In the genomic region with DNA sequence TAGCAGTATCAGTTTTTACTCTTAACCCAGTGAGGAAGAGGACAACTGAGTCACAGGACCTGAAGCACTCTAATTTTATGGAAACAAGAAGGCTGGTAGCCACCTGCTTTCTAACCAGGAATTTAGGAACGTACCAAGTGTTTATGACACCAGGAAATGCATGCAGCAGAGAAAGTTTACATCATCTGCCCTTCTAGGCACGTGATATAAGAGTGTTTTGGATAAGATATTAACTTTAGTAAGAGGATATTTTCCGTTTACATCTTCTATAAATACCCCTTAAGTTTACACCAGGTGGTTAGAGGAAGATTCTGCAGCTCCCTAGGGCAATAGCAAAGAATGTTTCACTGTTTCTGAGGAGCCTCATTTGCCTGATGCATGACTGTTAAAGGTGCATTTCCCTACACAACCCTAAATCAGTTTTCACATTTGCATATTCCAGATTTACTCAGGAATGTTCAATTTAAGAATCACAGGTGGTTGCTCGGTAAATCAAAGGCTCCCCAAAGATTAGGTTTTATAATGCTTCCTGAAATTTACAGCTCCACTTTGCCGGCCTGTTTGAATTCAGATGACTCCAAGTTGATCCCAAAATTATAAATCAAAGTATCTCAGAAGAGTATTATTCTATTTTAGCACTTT, we compare ENCODE assay signal across 11 cellular contexts. TPM values are rescaled to one million over a fixed set of nuclear protein-coding genes. Genes with fewer than 3 reads are reported as not detected.
DNase-seq lines count a peak whose midpoint lies in the region; ATAC-seq, FAIRE-seq and TF ChIP-seq lines count a peak whose summit lies in the region.
"Had no signal": no experiment of that assay in that cellular context is flagged by ENCODE, and none has a peak within 500 bp of the region (broad histone marks: within the 10 kb centered on the region; RNA-seq: fewer than 3 reads in every experiment).

No MANE protein-coding gene starts in this region.

- H3K4me3 ChIP-seq in DND-41 (ENCODE audit: low read depth in 1 of 2, low read length in 2 of 2) = no peak overlapping the region; a peak in 1 of 4 replicates
- H3K4me3 ChIP-seq in GM12878 = 0 out of 2 replicates have a peak overlapping the region, but pooled peaks have one; percentile 6

- H3K9me3 Mint-ChIP-seq in naive B cell = peaks cover 0 to 2% (median 0%) of the 10 kb centered on the region in 7 donors

- peak overlapping the region in 6 of 8 donors; percentile 56 to 98 (median 95) for H3K4me3 Mint-ChIP-seq in naive B cell

- no peak overlapping the region for H3K27ac ChIP-seq in DND-41 (ENCODE audit: low read length)
- 0 out of 2 replicates have a peak overlapping the region, but pooled peaks have one; percentile 19 for H3K27ac ChIP-seq in GM12878 (ENCODE audit: control insufficient read depth, insufficient read depth)

- peak overlapping the region in 2 of 6 donors; percentile 19 to 99 for H3K27ac Mint-ChIP-seq in naive B cell

- TF ChIP-seq POLR2A in GM12878 (IDR thresholded peaks at IDR 0.05; ENCODE audit: low read depth, low read length) = no peak

- TF ChIP-seq CTCF in DND-41 (IDR thresholded peaks at IDR 0.05; ENCODE audit: borderline replicate concordance, extremely low read depth, low read length, poor library complexity, severe bottlenecking) = no peak
- no peak for TF ChIP-seq CTCF in GM12878 (IDR thresholded peaks at IDR 0.05 in 2 of 3, conservative IDR thresholded peaks at IDR 0.05 in 1 of 3; ENCODE audit: control insufficient read depth in 2 of 3, extremely low read depth in 1 of 3, insufficient read depth in 1 of 3, low read depth in 3 of 3, low read length in 3 of 3)

- no peak for DNase-seq in DND-41
- DNase-seq in GM12878 (ENCODE audit: low read depth, low spot score) = no peak
- no peak for DNase-seq in naive B cell
- DNase-seq in superior temporal gyrus (ENCODE audit: extremely low spot score) = no peak
- DNase-seq in NCI-H1436 (lab: John Stamatoyannopoulos, UW) = no peak
- no peak for DNase-seq in HK-2 (ENCODE audit: unreplicated experiment)
- DNase-seq in hepatic stellate cell (ENCODE audit: low spot score) = no peak
- DNase-seq: MV-4-11; stimulated activated CD4-positive, alpha-beta T cell treated with anti-CD3 and anti-CD28 coated beads, Interleukin-4, amount 100 ng/mL, for 4 hours had no signal

- H3K36me3 Mint-ChIP-seq in naive B cell = peaks cover 0 to 4% of the 10 kb centered on the region in 2 donors

- H3K79me2 ChIP-seq in DND-41 (ENCODE audit: insufficient read depth, low read length) (peaks cover 67% of the 10 kb centered on the region), GM12878 (ENCODE audit: control insufficient read depth, insufficient read depth, low read length) (peaks cover 24% of the 10 kb centered on the region)

- H2AFZ ChIP-seq in DND-41 (ENCODE audit: low read depth, low read length) (no peak overlapping the region), GM12878 (ENCODE audit: control insufficient read depth, low read depth, low read length) (peak overlapping the region; percentile 46; the same call in 1 of the 2 replicates)

- H3K27me3 Mint-ChIP-seq in naive B cell = no peaks in the 10 kb centered on the region

- intact Hi-C loops in GM12878 (cut with micrococcal nuclease; ENCODE audit: unreplicated experiment) = no loop called here

- H3K4me1 ChIP-seq in DND-41 (ENCODE audit: insufficient read depth, low read length) (peaks cover 25% of the 10 kb centered on the region), GM12878 (ENCODE audit: control insufficient read depth, insufficient read depth, low read length) (peaks cover 14% of the 10 kb centered on the region)

- CTCF ChIA-PET in GM12878 (lab: Yijun Ruan, JAX) = interaction anchor here (1.0 to 1.4 kb wide), 2 partner anchors 79 to 530 kb away, joined by 3 to 4 read pairs; no protein-coding TSS in a partner anchor

- WGBS in GM12878 (ENCODE audit: insufficient coverage, insufficient replicate concordance, low lambda C conversion rate, missing lambda C conversion rate) = 0% methylated on average over 5 of the region's 5 CpGs

- SMC1A ChIA-PET in GM12878 (lab: Charles Lee; ENCODE audit: uncharacterized antibody, unreplicated experiment) = interaction anchor here (1.1 to 1.7 kb wide), 2 partner anchors 9 to 41 kb away, joined by 3 read pairs; no protein-coding TSS in a partner anchor

- H3K4me2 ChIP-seq in DND-41 (ENCODE audit: insufficient read depth, low read length) = peak overlapping the region; percentile 95; the same call in 1 of the 2 replicates
- H3K4me2 ChIP-seq in GM12878 (ENCODE audit: control insufficient read depth, insufficient read depth) = peak overlapping the region; percentile 82

- peak; percentile 89 for FAIRE-seq in GM12878 (lab: Jason Lieb, UNC)

- POLR2A ChIA-PET in GM12878 (lab: Charles Lee) = no interaction called here

- H3K9ac ChIP-seq in DND-41 (ENCODE audit: low read depth, low read length) (peak overlapping the region; percentile 76; the same call in 1 of the 2 replicates), GM12878 (ENCODE audit: control insufficient read depth, insufficient read depth, low read length) (no peak overlapping the region)

- TF ChIP-seq RAD21 in GM12878 (IDR thresholded peaks at IDR 0.05; ENCODE audit: insufficient read depth, low read depth, low read length) = no peak

- RAD21 ChIA-PET in GM12878 (lab: Charles Lee; ENCODE audit: unreplicated experiment) = no interaction called here

- no TSS peak for BruUV-seq in GM12878 (replicated peaks; lab: Mats Ljungman, UMichigan)

- in situ Hi-C loops in GM12878 (cut with MboI) = no loop called here

- TF ChIP-seq EP300 in GM12878 (IDR thresholded peaks at IDR 0.05; ENCODE audit: borderline replicate concordance in 1 of 2, control insufficient read depth in 1 of 2, low read depth in 2 of 2, low read length in 2 of 2) = no peak

- H3K9me3 ChIP-seq in DND-41 (ENCODE audit: insufficient read depth, low read length, severe bottlenecking) (no peaks in the 10 kb centered on the region), GM12878 (replicated peaks; ENCODE audit: control insufficient read depth, insufficient read depth, low read length) (no peaks in the 10 kb centered on the region)

- peaks cover 3% of the 10 kb centered on the region; the same call in 1 of the 2 replicates for H4K20me1 ChIP-seq in DND-41 (ENCODE audit: insufficient read depth, low read length)
- no peaks in the 10 kb centered on the region for H4K20me1 ChIP-seq in GM12878 (ENCODE audit: control insufficient read depth, insufficient read depth)

- ATAC-seq in DND-41 (ENCODE audit: insufficient read depth, low read depth) = no peak
- ATAC-seq in HG03354 (IDR thresholded peaks at IDR 0.05; ENCODE audit: poor library complexity, severe bottlenecking, unreplicated experiment) = peak; percentile 33
- no peak for ATAC-seq in GM12878
- no peak for ATAC-seq in naive B cell (ENCODE audit: low read depth in 2 of 2)

- H3K36me3 ChIP-seq in DND-41 (ENCODE audit: insufficient read depth, low read length) (no peaks in the 10 kb centered on the region), GM12878 (ENCODE audit: control insufficient read depth in 2 of 2, insufficient read depth in 2 of 2, low read length in 1 of 2) (no peaks in the 10 kb centered on the region)

- no peaks in the 10 kb centered on the region for H3K27me3 ChIP-seq in DND-41 (ENCODE audit: insufficient read depth, low read length, poor library complexity)
- H3K27me3 ChIP-seq in GM12878 (replicated peaks in 1 of 2; ENCODE audit: control insufficient read depth in 2 of 2, insufficient read depth in 2 of 2, low read length in 1 of 2) = no peaks in the 10 kb centered on the region

- H3K4me1 Mint-ChIP-seq in naive B cell = peaks cover 24 to 26% (median 25%) of the 10 kb centered on the region in 3 donors

TF ChIP-seq in GM12878, 131 proteins besides CTCF, POLR2A, EP300 and RAD21 (continues in another document):
- TF ChIP-seq STAT1 (conservative IDR thresholded peaks at IDR 0.05) (no peak), BACH1 (IDR thresholded peaks at IDR 0.05; ENCODE audit: borderline replicate concordance) (no peak), NR2C1 (IDR thresholded peaks at IDR 0.05) (no peak)

RNA-seq across cellular contexts. Expression of a gene that starts 1.8 kb away (rescaled TPM):
- total RNA-seq in GM12878 (2013; cell fraction: nucleolus; rRNA removed) = 207 and 208 TPM in 2 replicates
- total RNA-seq in GM12878 (2014; rRNA removed) = 15.6 and 16.0 TPM in 2 replicates
- total RNA-seq in GM12878 (2014; rRNA removed; fragmentation: Illumina TruSeq; extraction: Trizol) = 14.3 and 15.8 TPM in 2 replicates
- 24.1 and 25.4 TPM in 2 replicates for total RNA-seq in GM12878 (2021)
- polyA plus RNA-seq in GM12878 (2011; ENCODE audit: low read depth) = 14.7 TPM
- 37.6 and 48.0 TPM in 2 replicates for polyA plus RNA-seq in GM12878 (2011; rRNA removed)
- polyA plus RNA-seq in GM12878 (2011; cell fraction: cytosol; rRNA removed) = 25.4 and 29.5 TPM in 2 replicates
- 171 and 223 TPM in 2 replicates for polyA plus RNA-seq in GM12878 (2011; cell fraction: nucleus; rRNA removed)
- polyA plus RNA-seq in GM12878 (2012) = 18.5 and 19.0 TPM in 2 replicates
- polyA plus RNA-seq in GM12878 (2014; fragmentation: Illumina TruSeq; extraction: Trizol) = 21.2 and 26.3 TPM in 2 replicates
- 1 to 10 TPM; 4.0 to 4.6 TPM for polyA plus RNA-seq in GM12878 (2014; fragmentation: Nextera tagmentation; extraction: Ambion mirVana)
- 13.2 and 14.3 TPM in 2 replicates for polyA plus RNA-seq in GM12878 (2014; rRNA removed)
- polyA plus RNA-seq in GM12878 (2016; fragmentation: Nextera tagmentation; extraction: Ambion mirVana) = 10 to 100 TPM; 14.0 to 16.6 TPM
- polyA minus RNA-seq in GM12878 (2011; rRNA and poly(A)+ RNA removed) = 106 and 121 TPM in 2 replicates
- polyA minus RNA-seq in GM12878 (2011; cell fraction: cytosol; rRNA and poly(A)+ RNA removed) = 15.8 and 16.6 TPM in 2 replicates
- polyA minus RNA-seq in GM12878 (2011; cell fraction: nucleus; rRNA and poly(A)+ RNA removed) = 99.3 and 128 TPM in 2 replicates
- 10 to 100 TPM in 2 of 6 donors, 1 to 10 TPM in 3, under 1 TPM in 1; 1.00 to 14.4 (median 8.6) TPM for polyA plus RNA-seq in naive B cell (ENCODE audit: low read depth in 6 of 6)

RNA-seq across cellular contexts. Expression of a gene that starts 35.8 kb away (rescaled TPM):
- total RNA-seq in GM12878 (2013; cell fraction: nucleolus; rRNA removed) = not detected in 2 replicates
- total RNA-seq in GM12878 (2014; rRNA removed) (not detected in 2 replicates), GM12878 (2014; rRNA removed; fragmentation: Illumina TruSeq; extraction: Trizol) (not detected in 2 replicates), GM12878 (2021) (not detected in 2 replicates)
- polyA plus RNA-seq in GM12878 (2011; ENCODE audit: low read depth) = not detected
- polyA plus RNA-seq in GM12878 (2011; rRNA removed) (0.11 and 0.29 TPM in 2 replicates), GM12878 (2014; fragmentation: Illumina TruSeq; extraction: Trizol) (0.04 TPM in 1 of 2 replicates, not detected in the other), GM12878 (2014; fragmentation: Nextera tagmentation; extraction: Ambion mirVana) (not detected), GM12878 (2014; rRNA removed) (not detected in 2 replicates), GM12878 (2016; fragmentation: Nextera tagmentation; extraction: Ambion mirVana) (under 1 TPM in 1 of 2 experiments, not detected in 1; 0.05 TPM), naive B cell (ENCODE audit: low read depth in 6 of 6) (1 to 10 TPM in 2 of 6 donors, under 1 TPM in 3, not detected in 1; 0.38 to 1.4 (median 0.89) TPM)
- polyA plus RNA-seq in GM12878 (2011; cell fraction: cytosol; rRNA removed) = 0.07 and 0.13 TPM in 2 replicates
- polyA plus RNA-seq in GM12878 (2011; cell fraction: nucleus; rRNA removed) = 0.15 and 0.18 TPM in 2 replicates
- not detected in 2 replicates for polyA plus RNA-seq in GM12878 (2012)
- not detected in 2 replicates for polyA minus RNA-seq in GM12878 (2011; rRNA and poly(A)+ RNA removed)
- not detected in 2 replicates for polyA minus RNA-seq in GM12878 (2011; cell fraction: cytosol; rRNA and poly(A)+ RNA removed)
- not detected in 2 replicates for polyA minus RNA-seq in GM12878 (2011; cell fraction: nucleus; rRNA and poly(A)+ RNA removed)
- total RNA-seq: kidney epithelial cell had no signal
